Comparison of ENCODE assay signal across 8 cellular contexts in the genomic region with DNA sequence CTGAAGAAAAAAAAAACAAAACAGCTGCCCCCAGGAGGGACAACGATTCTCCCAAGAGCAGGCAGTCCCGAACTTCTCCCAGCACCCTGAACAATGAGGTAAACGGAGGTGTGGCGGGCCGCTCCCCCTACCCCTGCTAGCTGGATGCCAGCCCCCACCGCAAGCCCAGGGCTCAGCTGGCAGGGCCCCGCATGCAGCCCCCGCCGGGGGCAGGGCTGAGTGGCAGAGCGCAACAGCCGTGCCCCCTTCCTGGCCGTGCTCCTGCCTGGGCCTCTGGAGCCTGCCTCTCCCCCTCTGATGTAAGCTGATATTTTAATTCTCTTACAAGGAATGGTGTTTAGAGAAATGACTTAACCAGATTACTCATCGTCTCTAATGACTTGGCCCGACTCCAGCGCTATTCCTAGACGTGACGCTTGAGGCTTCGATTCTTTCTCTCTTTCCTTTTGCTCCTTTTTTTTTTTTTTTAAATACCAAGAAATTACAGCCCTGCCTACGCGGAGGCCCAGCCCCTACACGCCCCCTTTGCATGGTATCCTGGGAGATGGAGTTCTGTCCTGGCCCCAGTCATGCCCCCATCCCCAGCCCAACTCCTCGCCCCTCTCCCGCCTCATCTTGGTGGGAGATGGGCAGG. TPM values are rescaled to one million over a fixed set of nuclear protein-coding genes. Genes with fewer than 3 reads are reported as not detected.
DNase-seq lines count a peak whose midpoint lies in the region; ATAC-seq, FAIRE-seq and TF ChIP-seq lines count a peak whose summit lies in the region.

No MANE protein-coding gene starts in this region.

- peak overlapping the region; percentile 78 for H3K56ac ChIP-seq in mesendoderm (ENCODE audit: low read length)

- no CpG with 5 or more reads among the region's 23 CpGs for WGBS in mesendoderm (ENCODE audit: extremely low coverage, insufficient coverage, low lambda C conversion rate)

- H2BK15ac ChIP-seq in mesendoderm (replicated peaks; ENCODE audit: low read depth) = no peak overlapping the region

- H4K8ac ChIP-seq in mesendoderm (ENCODE audit: low read depth, low read length) = no peak overlapping the region

- peak overlapping the region; percentile 54 for H3K9ac ChIP-seq in mesendoderm (ENCODE audit: low read length)

- no peak overlapping the region for H2AK5ac ChIP-seq in mesendoderm (ENCODE audit: low read length)

- DNase-seq in GM12864 (ENCODE audit: low read depth) (peak; percentile 82), HS-27A (ENCODE audit: low read depth) (peak; percentile 98), NOMO-1 treated with dmso at 0.1 percent for 144 hours (lab: John Stamatoyannopoulos, UW; ENCODE audit: unreplicated experiment) (peak; percentile 95), mesendoderm (peak; percentile 91)
- peak; percentile 87 for DNase-seq in activated CD8-positive, alpha-beta memory T cell treated with anti-CD3 and anti-CD28 coated beads, Interleukin-2, amount 50 U/mL, for 48 hours
- peak; percentile 72 for DNase-seq in stimulated activated CD8-positive, alpha-beta memory T cell treated with anti-CD3 and anti-CD28 coated beads, Interleukin-12 subunit alpha, Interleukin-12 subunit beta, amount 100 ng/mL, for 24 hours (ENCODE audit: extremely low read depth)

- H2BK120ac ChIP-seq in mesendoderm (ENCODE audit: low read depth, low read length) = no peak overlapping the region

- H3K4ac ChIP-seq in mesendoderm (ENCODE audit: low read depth, low read length) = no peak overlapping the region

- no peaks in the 10 kb centered on the region for H3K79me2 ChIP-seq in mesendoderm (ENCODE audit: control insufficient read depth, insufficient read depth, low read length)

- no peak overlapping the region for H3K23ac ChIP-seq in mesendoderm (ENCODE audit: low read length)

- no peak overlapping the region for H3K18ac ChIP-seq in mesendoderm (ENCODE audit: low read length)

- H3K27me3 ChIP-seq in mesendoderm (ENCODE audit: insufficient read depth, low read length, poor library complexity) = no peaks in the 10 kb centered on the region

- ATAC-seq in HG03175 (IDR thresholded peaks at IDR 0.05; ENCODE audit: unreplicated experiment) = no peak

- no peaks in the 10 kb centered on the region for H3K4me1 ChIP-seq in mesendoderm (ENCODE audit: control insufficient read depth, low read depth, low read length)

- FAIRE-seq in endometrium (lab: Jason Lieb, UNC) = peak; percentile 98

- no peak for TF ChIP-seq CTCF in GM12864 (IDR thresholded peaks at IDR 0.05; ENCODE audit: low read depth, low read length, missing control alignments)

- no peaks in the 10 kb centered on the region for H3K79me1 ChIP-seq in mesendoderm (ENCODE audit: low read length)

- no peaks in the 10 kb centered on the region for H3K36me3 ChIP-seq in mesendoderm (ENCODE audit: control insufficient read depth, insufficient read depth, low read length)

- H3K4me3 ChIP-seq in GM12864 (ENCODE audit: low read depth, low read length) (peak overlapping the region; percentile 37), mesendoderm (ENCODE audit: low read length) (no peak overlapping the region)

- peak overlapping the region; percentile 32 for H3K4me2 ChIP-seq in mesendoderm (ENCODE audit: low read length)

- H3K27ac ChIP-seq in mesendoderm (ENCODE audit: low read depth, low read length) = no peak overlapping the region

- no peak overlapping the region for H4K5ac ChIP-seq in mesendoderm (ENCODE audit: low read length)

- H2BK5ac ChIP-seq in mesendoderm (ENCODE audit: low read length) = no peak overlapping the region

RNA-seq across cellular contexts. Expression of a gene that starts 4.6 kb away (rescaled TPM):
- polyA plus RNA-seq in mesendoderm (2013, experiment 1 of 2) = 5.5 TPM
- 5.2 TPM for polyA plus RNA-seq in mesendoderm (2013, experiment 2 of 2)

RNA-seq across cellular contexts. Expression of a gene that starts 26.8 kb away (rescaled TPM):
- not detected for polyA plus RNA-seq in mesendoderm (2013, experiment 1 of 2)
- polyA plus RNA-seq in mesendoderm (2013, experiment 2 of 2) = 0.03 TPM
